Comparison of ENCODE assay signal across 1 cellular context in genomic region chr17:14304222-14304844, GRCh38.
A peak's percentile ranks its signal among the peaks of the same experiment; 100 is the strongest.
TF ChIP-seq lines count a peak whose summit lies in the region.

No MANE protein-coding gene starts in this region.

TF ChIP-seq in liver, 16 proteins besides CTCF, POLR2A, EP300 and RAD21 (continued from another document):
- TF ChIP-seq RXRA (IDR thresholded peaks at IDR 0.05): peak; percentile 34 to 40
- TF ChIP-seq JUND (IDR thresholded peaks at IDR 0.05): no peak
- TF ChIP-seq HNF4A (conservative IDR thresholded peaks at IDR 0.05): peak; percentile 32 to 36
- no peak for TF ChIP-seq SP1 (IDR thresholded peaks at IDR 0.05)
- TF ChIP-seq TAF1 (conservative IDR thresholded peaks at IDR 0.05): no peak
